In genomic region chr12:24960222-24960855, GRCh38 we compare ENCODE assay signal across 8 cellular contexts. TPM values are rescaled to one million over a fixed set of nuclear protein-coding genes. Genes with fewer than 3 reads are reported as not detected.
DNase-seq lines count a peak whose midpoint lies in the region; ATAC-seq, FAIRE-seq and TF ChIP-seq lines count a peak whose summit lies in the region.

No MANE protein-coding gene starts in this region.

- WGBS in testis, 2 donors: 11 to 22% methylated on average over 2 of the region's 2 CpGs

- intact Hi-C loops in testis (cut with DNase I; ENCODE audit: low total_unique reads): no loop called here

- peaks cover 2% of the 10 kb centered on the region for H3K27me3 Mint-ChIP-seq in activated naive CD8-positive, alpha-beta T cell treated with anti-CD3 and anti-CD28 coated beads for 36 hours

- peak; percentile 83 for ATAC-seq in HG02798 (IDR thresholded peaks at IDR 0.05; ENCODE audit: poor library complexity, unreplicated experiment)

- H3K4me3 ChIP-seq in kidney epithelial cell (ENCODE audit: low read depth, low read length): no peak overlapping the region
- H3K4me3 ChIP-seq in testis: no peak overlapping the region

- peaks cover 16% of the 10 kb centered on the region for H3K9me3 Mint-ChIP-seq in activated naive CD8-positive, alpha-beta T cell treated with anti-CD3 and anti-CD28 coated beads for 36 hours

- peaks cover 12% of the 10 kb centered on the region for H3K4me1 Mint-ChIP-seq in activated naive CD8-positive, alpha-beta T cell treated with anti-CD3 and anti-CD28 coated beads for 36 hours

- TF ChIP-seq CTCF in 22Rv1 (IDR thresholded peaks at IDR 0.05) (peak; percentile 80), kidney epithelial cell (IDR thresholded peaks at IDR 0.05; ENCODE audit: insufficient read depth, low read length, poor library complexity, severe bottlenecking) (peak; percentile 80), testis (IDR thresholded peaks at IDR 0.05) (peak in 2 of 3 experiments; percentile 36 to 37)

- no peaks in the 10 kb centered on the region for H3K27me3 ChIP-seq in kidney epithelial cell (ENCODE audit: control insufficient read depth, insufficient read depth, low read length)
- H3K27me3 ChIP-seq in testis: no peaks in the 10 kb centered on the region

- no peak overlapping the region for H3K4me3 Mint-ChIP-seq in activated naive CD8-positive, alpha-beta T cell treated with anti-CD3 and anti-CD28 coated beads for 36 hours

- no peaks in the 10 kb centered on the region for H3K4me1 ChIP-seq in testis

- DNase-seq in GM12891 (ENCODE audit: insufficient read length, low spot score) (no peak), NCI-H526 (lab: John Stamatoyannopoulos, UW) (peak; percentile 9 to 69), kidney epithelial cell (ENCODE audit: low read depth) (no peak), testis (peak; percentile 59), germinal center (ENCODE audit: low spot score) (no peak)
- DNase-seq in activated naive CD8-positive, alpha-beta T cell treated with anti-CD3 and anti-CD28 coated beads for 36 hours: peak; percentile 54

- H3K36me3 Mint-ChIP-seq in activated naive CD8-positive, alpha-beta T cell treated with anti-CD3 and anti-CD28 coated beads for 36 hours: no peaks in the 10 kb centered on the region

- no peak overlapping the region for H3K27ac ChIP-seq in 22Rv1
- H3K27ac ChIP-seq in testis: no peak overlapping the region

- H3K36me3 ChIP-seq in kidney epithelial cell (ENCODE audit: control insufficient read depth, insufficient read depth, low read length): no peaks in the 10 kb centered on the region
- H3K36me3 ChIP-seq in testis (ENCODE audit: low read depth, missing control alignments): no peaks in the 10 kb centered on the region

- no peaks in the 10 kb centered on the region for H3K9me3 ChIP-seq in testis

- peak; percentile 91 for FAIRE-seq in GM12891 (lab: Jason Lieb, UNC)

- no peak overlapping the region for H3K27ac Mint-ChIP-seq in activated naive CD8-positive, alpha-beta T cell treated with anti-CD3 and anti-CD28 coated beads for 36 hours

- TF ChIP-seq POLR2A in GM12891 (IDR thresholded peaks at IDR 0.05; ENCODE audit: low read depth, low read length) (no peak), testis (IDR thresholded peaks at IDR 0.05) (no peak)

TF ChIP-seq in GM12891, 5 proteins besides CTCF, POLR2A, EP300 and RAD21:
- TF ChIP-seq PAX5 (IDR thresholded peaks at IDR 0.05; ENCODE audit: insufficient read depth, low read length, severe bottlenecking) (no peak), TAF1 (IDR thresholded peaks at IDR 0.05; ENCODE audit: low read depth, low read length) (no peak), POLR2AphosphoS5 (IDR thresholded peaks at IDR 0.05; ENCODE audit: low read depth, low read length) (no peak), POU2F2 (IDR thresholded peaks at IDR 0.05; ENCODE audit: low read depth, low read length) (no peak), SPI1 (IDR thresholded peaks at IDR 0.05; ENCODE audit: low read depth, low read length) (no peak)

RNA-seq across cellular contexts. Expression of gene BCAT1, which starts 11.4 kb away (rescaled TPM):
- 8.1 TPM for polyA plus RNA-seq in GM12891 (2012; ENCODE audit: low read depth, missing spikeins)
- total RNA-seq in activated naive CD8-positive, alpha-beta T cell treated with anti-CD3 and anti-CD28 coated beads for 36 hours: 10 to 100 TPM; 58.7 to 59.6 TPM
- 89.1 and 103 TPM in 2 replicates for total RNA-seq in kidney epithelial cell
- 10 to 100 TPM; 34.7 to 44.2 TPM for total RNA-seq in testis
- 30.8 TPM for polyA plus RNA-seq in testis (ENCODE audit: insufficient read depth, low read depth, low replicate concordance)

Comparison
In these comparisons a context has a peak if more than half of its experiments do, and no peak if none do; other contexts are left out.
1. DNase-seq: peak in NCI-H526 (2 of 2), activated naive CD8-positive, alpha-beta T cell treated with anti-CD3 and anti-CD28 coated beads for 36 hours (single experiment) and testis (single experiment); none in GM12891 (single experiment), kidney epithelial cell (single experiment) and germinal center (single experiment).
2. Peak in every context shown above with its lines, with median percentiles within 50 percentile points of each other: CTCF ChIP-seq.